In the genomic region with DNA sequence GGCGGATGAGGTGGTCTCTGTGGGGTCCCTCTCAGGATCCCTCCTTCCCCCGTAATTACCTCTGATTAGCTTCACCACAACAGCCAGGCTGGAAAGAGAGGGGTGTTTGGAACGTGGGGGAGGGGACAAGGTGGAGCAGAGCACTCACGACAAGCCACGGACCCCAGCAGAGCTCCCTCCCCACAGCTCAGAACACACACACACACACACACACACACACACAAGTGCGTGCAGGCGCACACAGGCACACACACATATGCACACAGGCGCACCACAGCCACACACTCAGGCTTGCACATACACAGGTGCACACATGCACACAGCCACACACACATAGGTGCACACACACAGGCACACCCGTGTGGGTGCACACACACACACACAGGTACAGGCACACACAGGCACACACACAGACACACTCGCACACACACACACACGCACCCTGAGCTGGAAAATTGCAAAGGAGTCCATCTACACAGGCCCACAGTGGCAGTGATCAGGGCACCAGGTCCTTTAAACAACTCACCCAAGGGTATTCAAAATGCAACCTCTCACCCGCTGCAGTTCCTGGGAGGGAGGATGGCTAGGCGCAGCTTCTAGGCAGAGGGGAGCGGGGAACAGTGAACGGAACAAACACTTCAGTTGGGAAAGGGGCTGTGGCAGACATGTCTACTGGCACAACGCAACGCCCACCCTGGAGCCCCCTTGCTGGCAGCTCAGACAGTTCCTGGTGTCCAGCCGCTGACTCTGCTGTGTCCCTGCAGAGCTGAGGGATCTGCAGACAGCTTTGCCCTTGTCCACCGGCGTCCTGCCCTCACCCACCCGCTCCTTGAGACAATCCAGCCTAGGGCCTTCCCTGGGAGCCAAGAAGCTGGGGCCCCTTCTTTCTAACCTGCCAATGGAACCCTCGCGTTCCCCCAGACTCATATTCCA, we compare ENCODE assay signal across 13 cellular contexts. TPM values are rescaled to one million over a fixed set of nuclear protein-coding genes. Genes with fewer than 3 reads are reported as not detected.
DNase-seq lines count a peak whose midpoint lies in the region; ATAC-seq, FAIRE-seq and TF ChIP-seq lines count a peak whose summit lies in the region.
"Had no signal": no experiment of that assay in that cellular context is flagged by ENCODE, and none has a peak within 500 bp of the region (broad histone marks: within the 10 kb centered on the region; RNA-seq: fewer than 3 reads in every experiment).

No MANE protein-coding gene starts in this region.

- H2AFZ ChIP-seq in osteoblast (ENCODE audit: low read length): no peak overlapping the region

- no peak overlapping the region for H3K27ac ChIP-seq in dorsolateral prefrontal cortex
- no peak overlapping the region for H3K27ac ChIP-seq in osteoblast (ENCODE audit: low read depth, low read length)

- peaks cover 16% of the 10 kb centered on the region for H3K4me1 ChIP-seq in osteoblast (ENCODE audit: insufficient read depth, low read length)

- no peaks in the 10 kb centered on the region for H3K36me3 ChIP-seq in osteoblast (ENCODE audit: insufficient read depth, low read length)

- H3K9me3 ChIP-seq in osteoblast (ENCODE audit: low read depth, low read length): no peaks in the 10 kb centered on the region

- no peaks in the 10 kb centered on the region for H4K20me1 ChIP-seq in osteoblast (ENCODE audit: insufficient read depth, low read length)

- TF ChIP-seq CTCF in dorsolateral prefrontal cortex (IDR thresholded peaks at IDR 0.05 in 54 of 56, conservative IDR thresholded peaks at IDR 0.05 in 2 of 56; ENCODE audit: low read depth in 1 of 56, partially characterized antibody in 56 of 56) (no peak), osteoblast (IDR thresholded peaks at IDR 0.05; ENCODE audit: extremely low read depth, low read depth, low read length) (no peak)

- H3K4me2 ChIP-seq in osteoblast (ENCODE audit: insufficient read depth, low read length): no peak overlapping the region

- H3K4me3 ChIP-seq in dorsolateral prefrontal cortex (no peak overlapping the region), osteoblast (ENCODE audit: insufficient read depth, low read length) (no peak overlapping the region)

- intact Hi-C loops in dorsolateral prefrontal cortex (cut with DNase I): no loop called here

- peak; percentile 92 for FAIRE-seq in HTR-8/SVneo (lab: Jason Lieb, UNC)

- H3K27me3 ChIP-seq in dorsolateral prefrontal cortex: peaks cover 0 to 85% (median 52%) of the 10 kb centered on the region in 45 donors
- peaks cover 36% of the 10 kb centered on the region for H3K27me3 ChIP-seq in osteoblast (ENCODE audit: insufficient read depth, low read length)

- no peaks in the 10 kb centered on the region for H3K79me2 ChIP-seq in osteoblast (ENCODE audit: insufficient read depth, low read length)

- no peak for DNase-seq in HTR-8/SVneo (ENCODE audit: insufficient read length, low spot score)
- peak; percentile 73 for DNase-seq in islet precursor cell
- DNase-seq in retina: peak; percentile 38
- DNase-seq in NK-92 treated with Interleukin-12 subunit alpha and Interleukin-12 subunit beta, amount 100 ng/mL, for 24 hours (lab: John Stamatoyannopoulos, UW): no peak
- no peak for DNase-seq in dorsolateral prefrontal cortex
- DNase-seq in osteoblast (ENCODE audit: insufficient read length, low spot score, missing footprints): no peak
- DNase-seq: H7, NCI-H2029 treated with DMSO at 0.1 percent for 48 hours, NCI-H345, NCI-H748 treated with DMSO at 0.1 percent for 48 hours, SIG-M5, SW 1271 had no signal

- ATAC-seq in SK-N-SH treated with all-trans-retinoic acid at 6 μM for 48 hours: peak; percentile 9; the same call in 2 of the 3 replicates

TF ChIP-seq in SK-N-SH treated with all-trans-retinoic acid at 6 μM for 48 hours, 23 proteins besides CTCF, POLR2A, EP300 and RAD21:
- TF ChIP-seq SNAI2 (CRISPR knock-in tag; IDR thresholded peaks at IDR 0.05) (no peak), TOX (CRISPR knock-in tag; IDR thresholded peaks at IDR 0.05; ENCODE audit: borderline replicate concordance) (no peak), ZFP30 (CRISPR knock-in tag; IDR thresholded peaks at IDR 0.05) (no peak), ZC3H10 (CRISPR knock-in tag; IDR thresholded peaks at IDR 0.05) (no peak), CREB5 (CRISPR knock-in tag; IDR thresholded peaks at IDR 0.05; ENCODE audit: low read depth) (no peak), GLIS3 (CRISPR knock-in tag; IDR thresholded peaks at IDR 0.05) (no peak)

RNA-seq across cellular contexts. Expression of gene DLX4, which starts 59.9 kb away (rescaled TPM):
- total RNA-seq in dorsolateral prefrontal cortex: 1 to 10 TPM in 20 of 120 experiments, under 1 TPM in 41, not detected in 59; 0.27 to 2.5 (median 0.76) TPM
- total RNA-seq in osteoblast: under 0.01 TPM in 1 of 2 replicates, not detected in the other

Comparison
In these comparisons a context has a peak if more than half of its experiments do, and no peak if none do; other contexts are left out.
1. DNase-seq: peak in islet precursor cell (single experiment) and retina (single experiment); none in HTR-8/SVneo (single experiment), NK-92 treated with Interleukin-12 subunit alpha and Interleukin-12 subunit beta, amount 100 ng/mL, for 24 hours (single experiment), dorsolateral prefrontal cortex (0 of 10) and osteoblast (single experiment).